27 cellular contexts compared by ENCODE assay signal in the genomic region with DNA sequence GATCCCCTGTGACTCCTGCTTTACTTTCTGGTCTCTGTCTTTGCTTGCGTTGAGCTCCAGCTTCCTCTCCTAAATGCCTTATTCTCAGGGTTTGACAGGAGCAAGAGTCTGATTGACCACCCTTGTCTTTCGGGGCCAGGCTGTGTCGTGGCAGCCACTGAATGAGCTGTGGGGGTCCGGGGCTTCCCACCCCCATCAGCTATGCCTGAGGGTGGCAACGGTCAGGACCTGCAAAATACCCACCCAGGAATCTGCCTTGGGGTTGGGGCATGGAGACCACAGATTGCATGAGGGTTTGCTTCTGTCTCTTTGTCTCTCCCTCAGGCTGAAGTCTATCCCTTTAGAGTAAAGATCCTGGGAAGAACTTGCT. TPM values are rescaled to one million over a fixed set of nuclear protein-coding genes. Genes with fewer than 3 reads are reported as not detected.
"Had no signal": no experiment of that assay in that cellular context is flagged by ENCODE, and none has a peak within 500 bp of the region (broad histone marks: within the 10 kb centered on the region; RNA-seq: fewer than 3 reads in every experiment).

No MANE protein-coding gene starts in this region.

- H3K36me3 Mint-ChIP-seq: mesothelial cell of epicardium; natural killer cell; stimulated activated memory B cell treated with anti-CD40 and anti-IgM and Interleukin-4, amounts not matched to agents 10 μg/mL and 1 μg/mL and 100 μg/mL, for 72 hours had no signal

- ATAC-seq: heart right ventricle; natural killer cell; psoas muscle; sciatic nerve; stimulated activated naive CD8-positive, alpha-beta T cell treated with anti-CD3 and anti-CD28 coated beads, Interleukin-15, amount 100 ng/mL, for 72 hours had no signal

- H3K4me3 ChIP-seq: heart right ventricle, hepatocyte, left ventricle myocardium inferior, lung, psoas muscle, skin epidermis, thyroid gland, transverse colon, upper lobe of left lung, vagina had no signal

- H3K4me1 ChIP-seq: left ventricle myocardium inferior, parathyroid adenoma, psoas muscle, thyroid gland, transverse colon, upper lobe of left lung, vagina had no signal

- H3K27me3 ChIP-seq: thyroid gland, upper lobe of left lung, vagina had no signal

- H3K27ac Mint-ChIP-seq: mesothelial cell of epicardium; naive B cell; natural killer cell; nephron progenitor cell; stimulated activated memory B cell treated with anti-CD40 and anti-IgM and Interleukin-4, amounts not matched to agents 10 μg/mL and 1 μg/mL and 100 μg/mL, for 72 hours; stimulated activated naive CD8-positive, alpha-beta T cell treated with anti-CD3 and anti-CD28 coated beads, Interleukin-15, amount 100 ng/mL, for 72 hours had no signal

- DNase-seq: heart right ventricle; left ventricle myocardium inferior; naive B cell; natural killer cell; occipital lobe; psoas muscle; stimulated activated CD4-positive, alpha-beta T cell treated with anti-CD3 and anti-CD28 coated beads, Interleukin-4, amount 100 ng/mL, for 4 hours; stimulated activated CD8-positive, alpha-beta memory T cell treated with anti-CD3 and anti-CD28 coated beads, Interleukin-4, amount 100 ng/mL, for 48 hours; stimulated activated naive CD4-positive, alpha-beta T cell treated with Interleukin-2 at 50 U/mL for 16 hours; stimulated activated naive CD8-positive, alpha-beta T cell treated with anti-CD3 and anti-CD28 coated beads, Interleukin-15, amount 100 ng/mL, for 72 hours; substantia nigra; thyroid gland; transverse colon had no signal

- H3K4me1 Mint-ChIP-seq: mesothelial cell of epicardium; nephron progenitor cell; stimulated activated memory B cell treated with anti-CD40 and anti-IgM and Interleukin-4, amounts not matched to agents 10 μg/mL and 1 μg/mL and 100 μg/mL, for 72 hours had no signal

- H3K36me3 ChIP-seq: heart right ventricle, left ventricle myocardium inferior, thyroid gland, transverse colon, upper lobe of left lung, vagina had no signal

- H3K27ac ChIP-seq: heart right ventricle, hepatocyte, left ventricle myocardium inferior, parathyroid adenoma, psoas muscle, skin epidermis, thyroid gland, transverse colon, upper lobe of left lung, vagina had no signal

- H3K9me3 Mint-ChIP-seq: mesothelial cell of epicardium; natural killer cell; nephron progenitor cell; stimulated activated memory B cell treated with anti-CD40 and anti-IgM and Interleukin-4, amounts not matched to agents 10 μg/mL and 1 μg/mL and 100 μg/mL, for 72 hours; stimulated activated naive CD8-positive, alpha-beta T cell treated with anti-CD3 and anti-CD28 coated beads, Interleukin-15, amount 100 ng/mL, for 72 hours had no signal

- H3K4me3 Mint-ChIP-seq: mesothelial cell of epicardium; naive B cell; natural killer cell; nephron progenitor cell; stimulated activated memory B cell treated with anti-CD40 and anti-IgM and Interleukin-4, amounts not matched to agents 10 μg/mL and 1 μg/mL and 100 μg/mL, for 72 hours; stimulated activated naive CD8-positive, alpha-beta T cell treated with anti-CD3 and anti-CD28 coated beads, Interleukin-15, amount 100 ng/mL, for 72 hours had no signal

- H3K9me3 ChIP-seq: heart right ventricle, left ventricle myocardium inferior, psoas muscle, thyroid gland, transverse colon, upper lobe of left lung, vagina had no signal

RNA-seq across cellular contexts. Expression of a gene that starts 20.6 kb away (rescaled TPM):
- total RNA-seq: heart right ventricle, hepatocyte, kidney epithelial cell, left ventricle myocardium inferior, osteocyte, posterior vena cava, transverse colon, urinary bladder, vagina had no signal
- polyA plus RNA-seq: urinary bladder had no signal
